ENCODE assay signal across 30 cellular contexts in genomic region chr17:72579990-72580320, GRCh38.
"Had no signal": no experiment of that assay in that cellular context is flagged by ENCODE, and none has a peak within 500 bp of the region (broad histone marks: within the 10 kb centered on the region; RNA-seq: fewer than 3 reads in every experiment).

No MANE protein-coding gene starts in this region.

- H3K4me1 ChIP-seq: adrenal gland, ascending aorta, breast epithelium, esophagus muscularis mucosa, gastrocnemius medialis, parathyroid adenoma, upper lobe of right lung had no signal

- H3K9me3 ChIP-seq: adrenal gland, ascending aorta, breast epithelium, esophagus muscularis mucosa, gastrocnemius medialis, neutrophil, upper lobe of right lung had no signal

- H3K27ac ChIP-seq: adrenal gland, ascending aorta, esophagus muscularis mucosa, gastrocnemius medialis, neutrophil, parathyroid adenoma, upper lobe of right lung had no signal

- H2AFZ ChIP-seq: parathyroid adenoma had no signal

- H3K36me3 ChIP-seq: adrenal gland, ascending aorta, breast epithelium, esophagus muscularis mucosa, gastrocnemius medialis, neutrophil, upper lobe of right lung had no signal

- H3K36me3 Mint-ChIP-seq: activated naive CD8-positive, alpha-beta T cell; memory B cell; stimulated activated naive B cell treated with anti-CD40 and anti-IgM and Interleukin-4, amounts not matched to agents 10 μg/mL and 1 μg/mL and 100 μg/mL, for 72 hours had no signal

- H3K4me3 ChIP-seq: adrenal gland, ascending aorta, breast epithelium, dorsolateral prefrontal cortex, esophagus muscularis mucosa, gastrocnemius medialis, upper lobe of right lung had no signal

- H3K27me3 ChIP-seq: adrenal gland, ascending aorta, gastrocnemius medialis, upper lobe of right lung had no signal

- H3K27ac Mint-ChIP-seq: activated naive CD8-positive, alpha-beta T cell; activated T-helper 2 cell treated with anti-CD3 and anti-CD28 coated beads, Interferon-gamma antibody, Interleukin-2, Interleukin-4, amounts not matched to agents 10 μg/mL and 5 μg/mL and 100 μg/mL, durations not matched to agents 14 hours and 24 hours and 36 hours; effector memory CD8-positive, alpha-beta T cell; memory B cell; nephron; stimulated activated naive B cell treated with anti-CD40 and anti-IgM and Interleukin-4, amounts not matched to agents 10 μg/mL and 1 μg/mL and 100 μg/mL, for 72 hours; T-helper 1 cell treated with Interleukin-12 subunit alpha and Interleukin-12 subunit beta and Interleukin-4 antibody, amounts not matched to agents 30 μg/mL and 1 μg/mL, for 36 hours had no signal

- H3K4me3 Mint-ChIP-seq: activated naive CD8-positive, alpha-beta T cell; activated T-cell treated with anti-CD3 and anti-CD28 coated beads, Interleukin-2, amount 50 U/mL, for 4 hours; central memory CD8-positive, alpha-beta T cell; effector memory CD8-positive, alpha-beta T cell; memory B cell; nephron; stimulated activated naive B cell treated with anti-CD40 and anti-IgM and Interleukin-4, amounts not matched to agents 10 μg/mL and 1 μg/mL and 100 μg/mL, for 72 hours; T-helper 1 cell treated with Interleukin-12 subunit alpha and Interleukin-12 subunit beta and Interleukin-4 antibody, amounts not matched to agents 30 μg/mL and 1 μg/mL, for 36 hours had no signal

- ATAC-seq: activated T-cell treated with anti-CD3 and anti-CD28 coated beads, Interleukin-2, amount 50 U/mL, for 4 hours; effector memory CD8-positive, alpha-beta T cell; gastrocnemius medialis; left cardiac atrium; sciatic nerve; stimulated activated naive B cell treated with anti-CD40 and anti-IgM and Interleukin-4, amounts not matched to agents 10 μg/mL and 1 μg/mL and 100 μg/mL, for 72 hours had no signal

- H3K9ac ChIP-seq: parathyroid adenoma had no signal

- DNase-seq: activated CD4-positive, alpha-beta T cell treated with anti-CD3 and anti-CD28 coated beads for 4 hours; activated CD4-positive, alpha-beta T cell treated with anti-CD3 and anti-CD28 coated beads, Interleukin-2, amount 50 U/mL, for 48 hours; activated CD4-positive, CD25-positive, alpha-beta regulatory T cell; activated CD8-positive, alpha-beta memory T cell treated with anti-CD3 and anti-CD28 coated beads, Interleukin-2, amount 50 U/mL, for 48 hours; activated naive CD4-positive, alpha-beta T cell; activated T-cell treated with anti-CD3 and anti-CD28 coated beads, Interleukin-2, amount 50 U/mL, for 4 hours; adrenal gland; dorsolateral prefrontal cortex; effector memory CD8-positive, alpha-beta T cell; gastrocnemius medialis; left cardiac atrium; stimulated activated CD4-positive, alpha-beta T cell treated with anti-CD3 and anti-CD28 coated beads, Interleukin-2, amount 100 ng/mL, for 48 hours; stimulated activated CD8-positive, alpha-beta memory T cell treated with anti-CD3 and anti-CD28 coated beads, Interleukin-4, amount 100 ng/mL, for 48 hours; stimulated activated naive B cell treated with anti-CD40 and anti-IgM and Interleukin-4, amounts not matched to agents 10 μg/mL and 1 μg/mL and 100 μg/mL, for 72 hours; upper lobe of right lung had no signal

- H3K9me3 Mint-ChIP-seq: activated T-cell treated with anti-CD3 and anti-CD28 coated beads, Interleukin-2, amount 50 U/mL, for 4 hours; activated T-helper 2 cell treated with anti-CD3 and anti-CD28 coated beads, Interferon-gamma antibody, Interleukin-2, Interleukin-4, amounts not matched to agents 10 μg/mL and 5 μg/mL and 100 μg/mL, durations not matched to agents 14 hours and 24 hours and 36 hours; central memory CD8-positive, alpha-beta T cell; effector memory CD8-positive, alpha-beta T cell; memory B cell; nephron; stimulated activated naive B cell treated with anti-CD40 and anti-IgM and Interleukin-4, amounts not matched to agents 10 μg/mL and 1 μg/mL and 100 μg/mL, for 72 hours; T-helper 1 cell treated with Interleukin-12 subunit alpha and Interleukin-12 subunit beta and Interleukin-4 antibody, amounts not matched to agents 30 μg/mL and 1 μg/mL, for 36 hours had no signal

- H3K4me1 Mint-ChIP-seq: central memory CD8-positive, alpha-beta T cell; memory B cell; nephron; stimulated activated naive B cell treated with anti-CD40 and anti-IgM and Interleukin-4, amounts not matched to agents 10 μg/mL and 1 μg/mL and 100 μg/mL, for 72 hours had no signal

- H3K79me2 ChIP-seq: parathyroid adenoma had no signal

- FAIRE-seq: colon, endothelial cell of umbilical vein, small intestine had no signal
